ENCODE assay signal across 30 cellular contexts in genomic region chr10:71651953-71652352, GRCh38.
"Had no signal": no experiment of that assay in that cellular context is flagged by ENCODE, and none has a peak within 500 bp of the region (broad histone marks: within the 10 kb centered on the region; RNA-seq: fewer than 3 reads in every experiment).

No MANE protein-coding gene starts in this region.

- H3K9me3 Mint-ChIP-seq: immature natural killer cell; naive thymus-derived CD8-positive, alpha-beta T cell; nephron; neural crest cell; stimulated activated naive B cell treated with anti-CD40 and anti-IgM and Interleukin-4, amounts not matched to agents 10 μg/mL and 1 μg/mL and 100 μg/mL, for 72 hours had no signal

- ATAC-seq: left colon; left lung; lower lobe of right lung; naive thymus-derived CD8-positive, alpha-beta T cell; psoas muscle; right lobe of liver; stimulated activated naive B cell treated with anti-CD40 and anti-IgM and Interleukin-4, amounts not matched to agents 10 μg/mL and 1 μg/mL and 100 μg/mL, for 72 hours; stimulated activated naive CD8-positive, alpha-beta T cell treated with anti-CD3 and anti-CD28 coated beads, Interleukin-15, Interleukin-2, amounts not matched to agents 100 U/mL and 50 U/mL, for 24 hours had no signal

- H3K4me1 ChIP-seq: lower lobe of right lung, parathyroid adenoma, psoas muscle, right lobe of liver, stomach, testis, thyroid gland, vagina had no signal

- H3K79me2 ChIP-seq: parathyroid adenoma had no signal

- H3K36me3 Mint-ChIP-seq: immature natural killer cell; naive thymus-derived CD8-positive, alpha-beta T cell; stimulated activated naive B cell treated with anti-CD40 and anti-IgM and Interleukin-4, amounts not matched to agents 10 μg/mL and 1 μg/mL and 100 μg/mL, for 72 hours had no signal

- H3K9ac ChIP-seq: parathyroid adenoma had no signal

- H3K9me3 ChIP-seq: left lung, lower lobe of right lung, neutrophil, psoas muscle, right lobe of liver, stomach, testis, thyroid gland, transverse colon, upper lobe of left lung, vagina had no signal

- H3K27me3 Mint-ChIP-seq: naive thymus-derived CD8-positive, alpha-beta T cell had no signal

- H2AFZ ChIP-seq: parathyroid adenoma had no signal

- H3K4me1 Mint-ChIP-seq: immature natural killer cell had no signal

- H3K4me3 ChIP-seq: left lung, lower lobe of right lung, psoas muscle, right lobe of liver, skin epidermis, stomach, testis, thyroid gland, transverse colon, upper lobe of left lung, vagina had no signal

- DNase-seq: hypothalamus; immature natural killer cell; kidney; left colon; left lung; lower lobe of right lung; mammary epithelial cell; mesenchymal stem cell; naive thymus-derived CD8-positive, alpha-beta T cell; occipital lobe; psoas muscle; right lobe of liver; stimulated activated CD4-positive, alpha-beta T cell treated with anti-CD3 and anti-CD28 coated beads, Interleukin-12 subunit alpha, Interleukin-12 subunit beta, amount 100 ng/mL, for 4 hours; stimulated activated CD4-positive, alpha-beta T cell treated with anti-CD3 and anti-CD28 coated beads, Interleukin-15, amount 100 ng/mL, for 24 hours; stimulated activated CD4-positive, alpha-beta T cell treated with anti-CD3 and anti-CD28 coated beads, Interleukin-2, amount 100 ng/mL, for 24 hours; stimulated activated CD4-positive, alpha-beta T cell treated with anti-CD3 and anti-CD28 coated beads, Interleukin-4, amount 100 ng/mL, for 1 hour; stimulated activated naive B cell treated with anti-CD40 and anti-IgM and Interleukin-4, amounts not matched to agents 10 μg/mL and 1 μg/mL and 100 μg/mL, for 72 hours; stimulated activated naive CD8-positive, alpha-beta T cell treated with anti-CD3 and anti-CD28 coated beads, Interleukin-15, Interleukin-2, amounts not matched to agents 100 U/mL and 50 U/mL, for 24 hours; stomach; testis; thyroid gland; transverse colon; upper lobe of left lung had no signal

- H3K27ac Mint-ChIP-seq: immature natural killer cell; naive thymus-derived CD8-positive, alpha-beta T cell; nephron; stimulated activated naive B cell treated with anti-CD40 and anti-IgM and Interleukin-4, amounts not matched to agents 10 μg/mL and 1 μg/mL and 100 μg/mL, for 72 hours had no signal

- FAIRE-seq: islet of Langerhans, kidney had no signal

- H3K27ac ChIP-seq: left lung, lower lobe of right lung, neutrophil, parathyroid adenoma, psoas muscle, right lobe of liver, skin epidermis, stomach, testis, thyroid gland, transverse colon, upper lobe of left lung, vagina had no signal

- H3K4me3 Mint-ChIP-seq: immature natural killer cell; naive thymus-derived CD8-positive, alpha-beta T cell; nephron; neural crest cell; stimulated activated naive B cell treated with anti-CD40 and anti-IgM and Interleukin-4, amounts not matched to agents 10 μg/mL and 1 μg/mL and 100 μg/mL, for 72 hours had no signal

- H3K27me3 ChIP-seq: left lung, neutrophil, right lobe of liver, testis, thyroid gland, transverse colon, upper lobe of left lung, vagina had no signal

- H3K36me3 ChIP-seq: left lung, lower lobe of right lung, neutrophil, right lobe of liver, stomach, thyroid gland, transverse colon, upper lobe of left lung, vagina had no signal
